In the genomic region with DNA sequence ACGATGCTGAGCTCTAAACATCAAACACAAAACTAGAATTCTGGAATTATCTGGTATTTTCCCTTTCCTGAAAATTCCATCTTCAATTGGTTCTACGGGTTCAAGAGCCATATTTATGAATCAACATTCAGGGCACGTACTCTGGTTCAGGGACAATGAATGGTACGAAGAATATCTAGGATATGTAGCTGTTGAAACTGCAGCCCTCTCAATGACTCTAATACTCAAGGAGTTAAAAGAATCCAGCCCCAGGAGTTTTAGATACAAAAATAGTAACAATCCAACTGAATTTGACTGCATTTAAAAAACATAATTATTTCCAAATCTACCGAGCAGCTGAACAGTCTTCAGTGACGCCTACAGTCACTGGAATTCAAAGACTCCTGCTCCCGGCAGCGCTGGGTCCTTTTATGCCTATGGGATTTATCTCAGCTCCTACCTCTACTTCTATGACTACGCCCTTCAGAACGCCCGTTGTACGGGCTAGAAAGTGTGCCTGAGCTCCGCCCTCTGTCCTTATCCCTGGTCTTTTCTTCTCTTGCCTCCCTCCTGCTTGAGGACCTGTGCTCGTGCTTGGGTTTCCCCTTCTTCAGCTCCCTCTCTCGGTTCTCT, we compare ENCODE assay signal across 17 cellular contexts.
"Had no signal": no experiment of that assay in that cellular context is flagged by ENCODE, and none has a peak within 500 bp of the region (broad histone marks: within the 10 kb centered on the region; RNA-seq: fewer than 3 reads in every experiment).

No MANE protein-coding gene starts in this region.

- ATAC-seq: activated T-cell treated with anti-CD3 and anti-CD28 coated beads, Interleukin-2, amount 50 U/mL, for 72 hours; foreskin keratinocyte; left lobe of liver; stimulated activated naive B cell treated with anti-CD40 and anti-IgM and Interleukin-4, amounts not matched to agents 10 μg/mL and 1 μg/mL and 100 μg/mL, for 72 hours had no signal

- H3K27ac ChIP-seq: cardiac muscle cell, dorsolateral prefrontal cortex, foreskin keratinocyte, prostate gland, sigmoid colon, spleen, vagina, WERI-Rb-1 had no signal

- H3K4me1 Mint-ChIP-seq: neural crest cell had no signal

- H3K27me3 Mint-ChIP-seq: activated naive CD4-positive, alpha-beta T cell treated with anti-CD3 and anti-CD28 coated beads, Interleukin-2, amount 50 U/mL, for 24 hours; naive B cell; stimulated activated naive B cell treated with anti-CD40 and anti-IgM and Interleukin-4, amounts not matched to agents 10 μg/mL and 1 μg/mL and 100 μg/mL, for 72 hours had no signal

- H3K27ac Mint-ChIP-seq: activated naive CD4-positive, alpha-beta T cell treated with anti-CD3 and anti-CD28 coated beads, Interleukin-2, amount 50 U/mL, for 24 hours; activated T-cell treated with anti-CD3 and anti-CD28 coated beads, Interleukin-2, amount 50 U/mL, for 72 hours; stimulated activated naive B cell treated with anti-CD40 and anti-IgM and Interleukin-4, amounts not matched to agents 10 μg/mL and 1 μg/mL and 100 μg/mL, for 72 hours had no signal

- H3K4me1 ChIP-seq: prostate gland had no signal

- H3K36me3 ChIP-seq: cardiac muscle cell, prostate gland, sigmoid colon, spleen, thyroid gland, vagina, WERI-Rb-1 had no signal

- H3K9me3 ChIP-seq: prostate gland, thyroid gland, vagina had no signal

- H3K4me3 Mint-ChIP-seq: activated naive CD4-positive, alpha-beta T cell treated with anti-CD3 and anti-CD28 coated beads, Interleukin-2, amount 50 U/mL, for 24 hours; activated T-cell treated with anti-CD3 and anti-CD28 coated beads, Interleukin-2, amount 50 U/mL, for 72 hours; neural crest cell; stimulated activated naive B cell treated with anti-CD40 and anti-IgM and Interleukin-4, amounts not matched to agents 10 μg/mL and 1 μg/mL and 100 μg/mL, for 72 hours had no signal

- H3K27me3 ChIP-seq: cardiac muscle cell, dorsolateral prefrontal cortex, foreskin keratinocyte, sigmoid colon, spleen, thyroid gland, vagina had no signal

- DNase-seq: activated CD4-positive, alpha-beta T cell treated with anti-CD3 and anti-CD28 coated beads for 1 hour; activated gamma-delta T cell; activated T-cell treated with anti-CD3 and anti-CD28 coated beads, Interleukin-2, amount 50 U/mL, for 72 hours; dorsolateral prefrontal cortex; foreskin keratinocyte; naive B cell; sigmoid colon; spleen; stimulated activated naive B cell treated with anti-CD40 and anti-IgM and Interleukin-4, amounts not matched to agents 10 μg/mL and 1 μg/mL and 100 μg/mL, for 72 hours; thyroid gland; WERI-Rb-1 had no signal

- H3K4me3 ChIP-seq: cardiac muscle cell, prostate gland, sigmoid colon, spleen, thyroid gland, vagina had no signal
